ENCODE assay signal across 31 cellular contexts in the genomic region with DNA sequence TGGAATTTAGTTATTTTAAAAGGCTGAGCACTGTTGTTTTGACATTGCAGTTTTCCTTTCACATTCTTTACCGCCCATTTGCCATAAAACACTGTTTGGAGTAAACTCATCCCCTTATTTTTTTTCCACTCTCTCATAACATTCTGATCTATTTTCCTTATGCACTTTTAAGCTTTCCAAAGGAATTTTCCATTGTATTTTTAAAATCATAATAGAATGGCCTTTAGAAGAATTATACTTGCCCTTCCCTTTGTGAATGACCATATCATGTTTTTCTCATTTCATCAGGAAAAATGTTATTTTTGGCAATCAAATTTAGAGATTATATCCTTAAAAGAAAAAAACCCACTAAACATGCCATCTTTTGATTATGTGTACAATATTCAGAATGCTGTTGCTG.
"Had no signal": no experiment of that assay in that cellular context is flagged by ENCODE, and none has a peak within 500 bp of the region (broad histone marks: within the 10 kb centered on the region; RNA-seq: fewer than 3 reads in every experiment).

No MANE protein-coding gene starts in this region.

- H3K36me3 Mint-ChIP-seq: activated naive CD4-positive, alpha-beta T cell treated with anti-CD3 and anti-CD28 coated beads, Interleukin-2, amount 10 ng/mL, durations not matched to agents 7 days and 5 days; activated naive CD4-positive, alpha-beta T cell treated with anti-CD3 and anti-CD28 coated beads, Interleukin-2, amount 50 U/mL, for 72 hours; activated naive CD8-positive, alpha-beta T cell treated with anti-CD3 and anti-CD28 coated beads, Interleukin-2, amount 10 ng/mL, durations not matched to agents 7 days and 5 days had no signal

- H3K9me3 ChIP-seq: esophagus squamous epithelium had no signal

- H3K27me3 Mint-ChIP-seq: activated CD4-positive, alpha-beta memory T cell treated with anti-CD3 and anti-CD28 coated beads, Interleukin-2, amount 10 ng/mL, durations not matched to agents 7 days and 5 days; activated CD4-positive, alpha-beta T cell treated with anti-CD3 and anti-CD28 coated beads for 36 hours; activated CD4-positive, alpha-beta T cell treated with anti-CD3 and anti-CD28 coated beads, Interleukin-2, amount 10 ng/mL, durations not matched to agents 24 days and 14 days; activated naive CD4-positive, alpha-beta T cell treated with anti-CD3 and anti-CD28 coated beads, Interleukin-2, amount 10 ng/mL, durations not matched to agents 7 days and 5 days; activated naive CD8-positive, alpha-beta T cell treated with anti-CD3 and anti-CD28 coated beads, Interleukin-2, amount 10 ng/mL, durations not matched to agents 7 days and 5 days; activated T-cell treated with anti-CD3 and anti-CD28 coated beads, Interleukin-2, amount 50 U/mL, for 24 hours; central memory CD8-positive, alpha-beta T cell; effector memory CD8-positive, alpha-beta T cell had no signal

- H3K4me1 ChIP-seq: esophagus squamous epithelium had no signal

- H3K27me3 ChIP-seq: brain microvascular endothelial cell, dorsolateral prefrontal cortex, esophagus squamous epithelium had no signal

- H3K36me3 ChIP-seq: brain microvascular endothelial cell, esophagus squamous epithelium had no signal

- H3K9me3 Mint-ChIP-seq: activated CD4-positive, alpha-beta memory T cell treated with anti-CD3 and anti-CD28 coated beads, Interleukin-2, amount 10 ng/mL, durations not matched to agents 7 days and 5 days; activated CD4-positive, alpha-beta T cell treated with anti-CD3 and anti-CD28 coated beads, Interleukin-2, amount 10 ng/mL, durations not matched to agents 24 days and 14 days had no signal

- FAIRE-seq: astrocyte, bronchial epithelial cell, colon, endothelial cell of umbilical vein had no signal

- DNase-seq: activated CD4-positive, alpha-beta memory T cell treated with anti-CD3 and anti-CD28 coated beads, Interleukin-2, amount 10 ng/mL, durations not matched to agents 7 days and 5 days; activated CD4-positive, alpha-beta T cell treated with anti-CD3 and anti-CD28 coated beads for 36 hours; activated CD4-positive, alpha-beta T cell treated with anti-CD3 and anti-CD28 coated beads, Interleukin-2, amount 10 ng/mL, durations not matched to agents 24 days and 14 days; activated CD4-positive, CD25-positive, alpha-beta regulatory T cell; activated CD4-positive, CD25-positive, alpha-beta regulatory T cell treated with anti-CD3 and anti-CD28 coated beads, Interleukin-2, amount 50 U/mL, for 72 hours; activated CD8-positive, alpha-beta memory T cell treated with anti-CD3 and anti-CD28 coated beads, Interleukin-2, amount 50 U/mL, for 48 hours; activated gamma-delta T cell; activated naive CD4-positive, alpha-beta T cell; activated naive CD4-positive, alpha-beta T cell treated with anti-CD3 and anti-CD28 coated beads, Interleukin-2, amount 10 ng/mL, durations not matched to agents 7 days and 5 days; activated naive CD8-positive, alpha-beta T cell treated with anti-CD3 and anti-CD28 coated beads, Interleukin-2, amount 10 ng/mL, durations not matched to agents 7 days and 5 days; activated T-cell treated with anti-CD3 and anti-CD28 coated beads for 4 hours; activated T-cell treated with anti-CD3 and anti-CD28 coated beads, Interleukin-2, amount 50 U/mL, for 24 hours; activated T-cell treated with anti-CD3 and anti-CD28 coated beads, Interleukin-2, amount 50 U/mL, for 72 hours; amniotic stem cell; anterior cingulate cortex; brain microvascular endothelial cell; cortex of kidney; dorsolateral prefrontal cortex; effector CD4-positive, alpha-beta T cell; effector memory CD8-positive, alpha-beta T cell; esophagus squamous epithelium; foreskin fibroblast; head of caudate nucleus; T-helper 2 cell had no signal

- H3K4me3 ChIP-seq: dorsolateral prefrontal cortex, esophagus squamous epithelium had no signal

- H3K4me1 Mint-ChIP-seq: activated CD4-positive, alpha-beta memory T cell treated with anti-CD3 and anti-CD28 coated beads, Interleukin-2, amount 10 ng/mL, durations not matched to agents 7 days and 5 days; activated CD4-positive, alpha-beta T cell treated with anti-CD3 and anti-CD28 coated beads for 36 hours; activated CD4-positive, alpha-beta T cell treated with anti-CD3 and anti-CD28 coated beads, Interleukin-2, amount 10 ng/mL, durations not matched to agents 24 days and 14 days; activated naive CD4-positive, alpha-beta T cell treated with anti-CD3 and anti-CD28 coated beads, Interleukin-2, amount 10 ng/mL, durations not matched to agents 7 days and 5 days; activated naive CD8-positive, alpha-beta T cell treated with anti-CD3 and anti-CD28 coated beads, Interleukin-2, amount 10 ng/mL, durations not matched to agents 7 days and 5 days; central memory CD8-positive, alpha-beta T cell had no signal

- H3K27ac ChIP-seq: brain microvascular endothelial cell, dorsolateral prefrontal cortex, epithelial cell of prostate, esophagus squamous epithelium had no signal

- H3K4me3 Mint-ChIP-seq: activated CD4-positive, alpha-beta memory T cell treated with anti-CD3 and anti-CD28 coated beads, Interleukin-2, amount 10 ng/mL, durations not matched to agents 7 days and 5 days; activated CD4-positive, alpha-beta T cell treated with anti-CD3 and anti-CD28 coated beads for 36 hours; activated CD4-positive, alpha-beta T cell treated with anti-CD3 and anti-CD28 coated beads, Interleukin-2, amount 10 ng/mL, durations not matched to agents 24 days and 14 days; activated naive CD4-positive, alpha-beta T cell treated with anti-CD3 and anti-CD28 coated beads, Interleukin-2, amount 10 ng/mL, durations not matched to agents 7 days and 5 days; activated naive CD8-positive, alpha-beta T cell treated with anti-CD3 and anti-CD28 coated beads, Interleukin-2, amount 10 ng/mL, durations not matched to agents 7 days and 5 days; activated T-cell treated with anti-CD3 and anti-CD28 coated beads, Interleukin-2, amount 50 U/mL, for 24 hours; activated T-cell treated with anti-CD3 and anti-CD28 coated beads, Interleukin-2, amount 50 U/mL, for 72 hours; central memory CD8-positive, alpha-beta T cell; effector memory CD8-positive, alpha-beta T cell had no signal

- ATAC-seq: activated CD4-positive, alpha-beta T cell treated with anti-CD3 and anti-CD28 coated beads for 36 hours; activated naive CD4-positive, alpha-beta T cell treated with anti-CD3 and anti-CD28 coated beads, Interleukin-2, amount 50 U/mL, for 72 hours; activated T-cell treated with anti-CD3 and anti-CD28 coated beads, Interleukin-2, amount 50 U/mL, for 72 hours; effector memory CD8-positive, alpha-beta T cell had no signal

- H3K27ac Mint-ChIP-seq: activated CD4-positive, alpha-beta memory T cell treated with anti-CD3 and anti-CD28 coated beads, Interleukin-2, amount 10 ng/mL, durations not matched to agents 7 days and 5 days; activated CD4-positive, alpha-beta T cell treated with anti-CD3 and anti-CD28 coated beads for 36 hours; activated CD4-positive, alpha-beta T cell treated with anti-CD3 and anti-CD28 coated beads, Interleukin-2, amount 10 ng/mL, durations not matched to agents 24 days and 14 days; activated naive CD4-positive, alpha-beta T cell treated with anti-CD3 and anti-CD28 coated beads, Interleukin-2, amount 10 ng/mL, durations not matched to agents 7 days and 5 days; activated naive CD4-positive, alpha-beta T cell treated with anti-CD3 and anti-CD28 coated beads, Interleukin-2, amount 50 U/mL, for 72 hours; activated naive CD8-positive, alpha-beta T cell treated with anti-CD3 and anti-CD28 coated beads, Interleukin-2, amount 10 ng/mL, durations not matched to agents 7 days and 5 days; activated T-cell treated with anti-CD3 and anti-CD28 coated beads, Interleukin-2, amount 50 U/mL, for 24 hours; activated T-cell treated with anti-CD3 and anti-CD28 coated beads, Interleukin-2, amount 50 U/mL, for 72 hours; effector memory CD8-positive, alpha-beta T cell had no signal
